In genomic region chr3:50345008-50345407, GRCh38 we compare ENCODE assay signal across 8 cellular contexts. TPM values are rescaled to one million over a fixed set of nuclear protein-coding genes. Genes with fewer than 3 reads are reported as not detected.
DNase-seq lines count a peak whose midpoint lies in the region; ATAC-seq and TF ChIP-seq lines count a peak whose summit lies in the region.

No MANE protein-coding gene starts in this region.

- 67% methylated on average over 6 of the region's 8 CpGs for WGBS in esophagus muscularis mucosa

- no peak for TF ChIP-seq EP300 in esophagus muscularis mucosa (IDR thresholded peaks at IDR 0.05)

- no peak for ATAC-seq in CD8-positive, alpha-beta T cell
- ATAC-seq in HG03378 (IDR thresholded peaks at IDR 0.05; ENCODE audit: unreplicated experiment), result no peak

- no peaks in the 10 kb centered on the region for H3K27me3 ChIP-seq in CD8-positive, alpha-beta T cell (ENCODE audit: insufficient read depth, low read length)
- H3K27me3 ChIP-seq in NT2/D1 (ENCODE audit: insufficient read depth, insufficient read length), result peaks cover 40% of the 10 kb centered on the region
- H3K27me3 ChIP-seq in esophagus muscularis mucosa, result peaks cover 0 to 3% (median 0%) of the 10 kb centered on the region in 4 donors

- H3K4me3 Mint-ChIP-seq in CD8-positive, alpha-beta T cell, result peak overlapping the region; percentile 45
- H3K4me3 Mint-ChIP-seq in osteocyte (ENCODE audit: unreplicated experiment), result peak overlapping the region; percentile 64

- no peak for DNase-seq in CD8-positive, alpha-beta T cell
- DNase-seq in NT2/D1 (ENCODE audit: low read depth, low spot score), result no peak
- no peak for DNase-seq in esophagus muscularis mucosa (ENCODE audit: extremely low spot score)
- no peak for DNase-seq in osteocyte (ENCODE audit: extremely low spot score, unreplicated experiment)
- no peak for DNase-seq in posterior cingulate gyrus
- no peak for DNase-seq in NCI-H187 treated with DMSO at 0.1 percent for 48 hours (lab: John Stamatoyannopoulos, UW)
- DNase-seq in glomerular visceral epithelial cell (ENCODE audit: extremely low spot score), result no peak

- no peak overlapping the region for H3K27ac ChIP-seq in CD8-positive, alpha-beta T cell (ENCODE audit: low read depth, low read length)
- no peak overlapping the region for H3K27ac ChIP-seq in esophagus muscularis mucosa (replicated peaks in 1 of 4)

- H3K27me3 Mint-ChIP-seq in CD8-positive, alpha-beta T cell (ENCODE audit: low read depth), result no peaks in the 10 kb centered on the region
- H3K27me3 Mint-ChIP-seq in osteocyte (ENCODE audit: unreplicated experiment), result no peaks in the 10 kb centered on the region

- peaks cover 73% of the 10 kb centered on the region for H3K4me1 ChIP-seq in CD8-positive, alpha-beta T cell (ENCODE audit: insufficient read depth, low read length)
- peaks cover 16% of the 10 kb centered on the region for H3K4me1 ChIP-seq in NT2/D1 (ENCODE audit: insufficient read depth, insufficient read length)
- H3K4me1 ChIP-seq in esophagus muscularis mucosa, result peaks cover 43 to 62% (median 58%) of the 10 kb centered on the region in 4 donors

- no peaks in the 10 kb centered on the region for H3K9me3 Mint-ChIP-seq in CD8-positive, alpha-beta T cell
- H3K9me3 Mint-ChIP-seq in osteocyte (ENCODE audit: unreplicated experiment), result no peaks in the 10 kb centered on the region

- CTCF ChIA-PET in CD8-positive, alpha-beta T cell (lab: Charles Lee), result interaction anchor here (0.6 to 3.2 kb wide), 8 partner anchors 8 to 1202 kb away, joined by 3 to 15 read pairs (median 3); no protein-coding TSS in a partner anchor

- peak overlapping the region; percentile 74 for H3K9ac ChIP-seq in NT2/D1 (ENCODE audit: insufficient read length, low read depth)

- no peaks in the 10 kb centered on the region for H3K9me3 ChIP-seq in CD8-positive, alpha-beta T cell (ENCODE audit: low read length)
- H3K9me3 ChIP-seq in NT2/D1 (ENCODE audit: insufficient read depth, low read length) (no peaks in the 10 kb centered on the region), esophagus muscularis mucosa (no peaks in the 10 kb centered on the region)

- no peak for TF ChIP-seq POLR2A in esophagus muscularis mucosa (IDR thresholded peaks at IDR 0.05; ENCODE audit: low read depth)

- TF ChIP-seq CTCF in CD8-positive, alpha-beta T cell (IDR thresholded peaks at IDR 0.05), result no peak
- no peak for TF ChIP-seq CTCF in esophagus muscularis mucosa (IDR thresholded peaks at IDR 0.05)
- no peak for TF ChIP-seq CTCF in osteocyte (IDR thresholded peaks at IDR 0.05)

- H3K27ac Mint-ChIP-seq in CD8-positive, alpha-beta T cell, result no peak overlapping the region
- H3K27ac Mint-ChIP-seq in osteocyte (ENCODE audit: unreplicated experiment), result no peak overlapping the region

- peaks cover 21% of the 10 kb centered on the region for H3K36me3 Mint-ChIP-seq in CD8-positive, alpha-beta T cell
- H3K36me3 Mint-ChIP-seq in osteocyte (ENCODE audit: unreplicated experiment), result no peaks in the 10 kb centered on the region

- peak overlapping the region; percentile 38 for H3K4me3 ChIP-seq in CD8-positive, alpha-beta T cell (ENCODE audit: low read depth, low read length)
- peak overlapping the region; percentile 31 for H3K4me3 ChIP-seq in NT2/D1 (ENCODE audit: insufficient read length, low read depth)
- H3K4me3 ChIP-seq in esophagus muscularis mucosa, result peak overlapping the region; percentile 33 to 57 (median 40)

- POLR2A ChIA-PET in CD8-positive, alpha-beta T cell (lab: Charles Lee), result interaction anchor here (12.4 kb wide), 1 partner anchor 10 kb away, joined by 129 read pairs; no protein-coding TSS in a partner anchor

- H3K36me3 ChIP-seq in CD8-positive, alpha-beta T cell (ENCODE audit: insufficient read depth, low read length), result peaks cover 15% of the 10 kb centered on the region
- H3K36me3 ChIP-seq in NT2/D1 (ENCODE audit: insufficient read depth, insufficient read length, low read length) (peaks cover 23% of the 10 kb centered on the region), esophagus muscularis mucosa (peaks cover 0 to 20% (median 13%) of the 10 kb centered on the region in 4 donors)

- peaks cover 66% of the 10 kb centered on the region for H3K4me1 Mint-ChIP-seq in CD8-positive, alpha-beta T cell (ENCODE audit: low read depth)
- H3K4me1 Mint-ChIP-seq in osteocyte (ENCODE audit: unreplicated experiment), result peaks cover 15% of the 10 kb centered on the region

- intact Hi-C loops in CD8-positive, alpha-beta T cell (cut with DNase I, micrococcal nuclease), result loop anchor here in 1 of 2 experiments (5.0 to 10.0 kb wide), 3 partner anchors 222 to 1150 kb away; partner anchors contain the start of genes C3orf18, CISH and HEMK1
- intact Hi-C loops in esophagus muscularis mucosa (cut with DNase I), result no loop called here
- intact Hi-C loops in posterior cingulate gyrus (cut with DNase I), result loop anchor here (5.0 kb wide), 1 partner anchor 267 kb away; the partner anchor contains the start of gene CISH

RNA-seq across cellular contexts. Expression of gene ZMYND10, which starts 0.5 kb away (rescaled TPM):
- 1 to 10 TPM; 1.2 to 1.6 TPM for total RNA-seq in CD8-positive, alpha-beta T cell
- total RNA-seq in esophagus muscularis mucosa (under 1 TPM in 3 of 4 donors, not detected in 1; 0.50 to 0.57 (median 0.52) TPM), osteocyte (0.50 and 1.6 TPM in 2 replicates)

RNA-seq across cellular contexts. Expression of gene RASSF1, which starts 4.4 kb away (rescaled TPM):
- 10 to 100 TPM; 88.7 to 89.3 TPM for total RNA-seq in CD8-positive, alpha-beta T cell
- total RNA-seq in esophagus muscularis mucosa (10 to 100 TPM; 28.7 to 44.2 (median 33.2) TPM), osteocyte (12.8 and 13.7 TPM in 2 replicates)

RNA-seq across cellular contexts. Expression of gene NPRL2, which starts 5.6 kb away (rescaled TPM):
- 10 to 100 TPM; 28.7 to 30.9 TPM for total RNA-seq in CD8-positive, alpha-beta T cell
- total RNA-seq in esophagus muscularis mucosa, result 10 to 100 TPM; 10.4 to 16.7 (median 14.2) TPM
- total RNA-seq in osteocyte, result 21.0 and 25.9 TPM in 2 replicates

RNA-seq across cellular contexts. Expression of gene CYB561D2, which starts 5.7 kb away (rescaled TPM):
- 10 to 100 TPM; 24.2 to 24.3 TPM for total RNA-seq in CD8-positive, alpha-beta T cell
- 10 to 100 TPM in 1 of 4 donors, 1 to 10 TPM in 3; 5.4 to 12.4 (median 8.1) TPM for total RNA-seq in esophagus muscularis mucosa
- total RNA-seq in osteocyte, result 17.2 and 18.2 TPM in 2 replicates

RNA-seq across cellular contexts. Expression of gene TMEM115, which starts 14.3 kb away (rescaled TPM):
- total RNA-seq in CD8-positive, alpha-beta T cell, result 10 to 100 TPM; 15.2 to 17.8 TPM
- total RNA-seq in esophagus muscularis mucosa, result 10 to 100 TPM; 37.0 to 85.6 (median 66.3) TPM
- 63.2 and 69.0 TPM in 2 replicates for total RNA-seq in osteocyte
